Comparison of ENCODE assay signal across 14 cellular contexts in the genomic region with DNA sequence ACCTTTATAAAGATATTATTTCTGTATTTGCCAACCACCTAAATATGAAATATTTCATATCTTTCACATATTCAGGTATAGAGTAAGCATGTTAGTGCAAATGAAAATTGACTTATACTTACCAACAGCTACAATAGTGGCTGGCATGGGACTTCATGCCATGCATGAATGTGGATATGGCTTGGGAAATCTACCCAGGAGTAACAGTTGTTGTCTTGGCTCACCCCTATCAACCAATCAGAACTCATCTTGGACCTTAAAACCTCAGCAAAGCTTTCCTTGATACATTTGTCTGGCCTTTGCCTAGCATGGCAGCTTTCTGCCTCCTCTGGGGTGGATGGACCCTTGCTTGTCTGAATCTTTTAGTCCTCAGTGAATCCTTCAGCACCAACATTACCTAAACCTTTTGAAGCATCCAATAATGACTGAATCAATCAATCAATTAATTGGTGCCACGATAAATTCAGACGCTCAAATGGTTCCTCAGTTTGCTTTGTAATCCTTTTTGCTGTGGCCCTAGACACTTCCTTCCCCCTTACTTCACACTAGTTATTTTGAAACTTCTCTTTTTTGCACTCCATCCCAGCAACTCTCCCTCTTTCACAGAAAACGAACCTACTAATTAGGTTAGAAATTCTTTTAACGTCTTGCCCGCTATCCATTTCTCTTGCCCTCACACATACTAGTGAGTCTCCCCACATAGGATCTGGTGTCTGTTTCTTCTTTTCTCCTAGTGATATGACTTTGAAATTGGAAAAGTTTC.
"Had no signal": no experiment of that assay in that cellular context is flagged by ENCODE, and none has a peak within 500 bp of the region (broad histone marks: within the 10 kb centered on the region; RNA-seq: fewer than 3 reads in every experiment).

No MANE protein-coding gene starts in this region.

- DNase-seq: activated CD4-positive, alpha-beta memory T cell treated with anti-CD3 and anti-CD28 coated beads, Interleukin-2, amount 10 ng/mL, durations not matched to agents 7 days and 5 days; activated CD4-positive, alpha-beta T cell treated with anti-CD3 and anti-CD28 coated beads for 4 hours; activated naive CD8-positive, alpha-beta T cell treated with anti-CD3 and anti-CD28 coated beads, Interleukin-2, amount 10 ng/mL, durations not matched to agents 7 days and 5 days; brain microvascular endothelial cell; hippocampal formation; left lung; mammary epithelial cell; mucosa of descending colon; stimulated activated CD4-positive, alpha-beta T cell treated with anti-CD3 and anti-CD28 coated beads, Interleukin-1b, Interleukin-23, amount 100 ng/mL, for 48 hours; stomach had no signal

- H3K9me3 ChIP-seq: esophagus muscularis mucosa, left lung, mucosa of descending colon, stomach had no signal

- ATAC-seq: left lung, mucosa of descending colon, sciatic nerve, WTC11 had no signal

- H3K27me3 ChIP-seq: brain microvascular endothelial cell, esophagus muscularis mucosa, left lung, stomach had no signal

- H3K27ac ChIP-seq: brain microvascular endothelial cell, coronary artery, esophagus muscularis mucosa, stomach had no signal

- H3K36me3 ChIP-seq: brain microvascular endothelial cell, esophagus muscularis mucosa, left lung, stomach had no signal

- H3K4me3 ChIP-seq: coronary artery, esophagus muscularis mucosa, left lung, mucosa of descending colon, stomach had no signal
